11 cellular contexts compared by ENCODE assay signal in the genomic region with DNA sequence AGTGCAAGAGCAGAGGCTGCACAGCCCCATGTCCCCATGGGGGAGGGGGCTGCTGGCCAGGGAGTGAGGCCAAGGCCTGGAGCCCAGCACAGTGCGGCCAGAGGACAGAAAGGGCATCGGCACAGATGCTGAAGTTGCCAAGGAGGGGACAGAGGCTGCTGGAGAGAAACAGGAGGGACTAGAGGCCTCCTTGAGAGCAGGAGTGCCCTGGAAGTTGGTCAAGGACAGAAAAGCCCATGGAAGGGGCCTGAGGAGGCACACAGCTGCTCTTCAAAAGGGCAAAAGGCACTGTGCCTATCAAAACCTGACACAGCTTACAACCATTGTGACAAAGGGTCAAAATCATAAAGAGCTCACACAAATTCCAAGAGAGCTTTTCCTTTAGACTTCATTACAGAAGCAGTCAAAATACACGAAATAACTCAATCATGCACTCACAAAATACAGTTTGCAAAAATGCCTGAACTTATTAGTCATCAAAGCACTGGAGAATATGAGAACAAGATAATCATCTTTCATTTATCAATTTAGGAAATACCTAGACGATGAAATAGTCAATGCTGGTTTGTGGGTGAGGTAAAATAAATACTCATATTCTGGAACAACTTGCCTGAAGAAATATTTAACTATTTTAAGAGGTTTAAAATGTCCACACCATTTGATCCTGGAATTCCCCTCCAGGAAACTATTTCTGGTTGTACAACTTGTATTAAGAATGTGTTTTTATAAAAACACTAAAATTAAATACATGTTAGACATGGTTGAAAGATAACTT.
DNase-seq lines count a peak whose midpoint lies in the region; ATAC-seq, FAIRE-seq and TF ChIP-seq lines count a peak whose summit lies in the region.
"Had no signal": no experiment of that assay in that cellular context is flagged by ENCODE, and none has a peak within 500 bp of the region (broad histone marks: within the 10 kb centered on the region; RNA-seq: fewer than 3 reads in every experiment).

No MANE protein-coding gene starts in this region.

- 56 to 57% methylated on average over 4 of the region's 4 CpGs for WGBS in pancreas, 2 donors

- no peaks in the 10 kb centered on the region for H3K27me3 Mint-ChIP-seq in stimulated activated memory B cell treated with anti-CD40 and anti-IgM and Interleukin-4, amounts not matched to agents 10 μg/mL and 1 μg/mL and 100 μg/mL, for 72 hours
- no peaks in the 10 kb centered on the region for H3K27me3 Mint-ChIP-seq in activated T-cell treated with anti-CD3 and anti-CD28 coated beads, Interleukin-2, amount 50 U/mL, for 4 hours (ENCODE audit: low read depth)

- H3K4me3 ChIP-seq in BJ (ENCODE audit: low read depth, low read length) = no peak overlapping the region
- H3K4me3 ChIP-seq in fibroblast of mammary gland (ENCODE audit: control insufficient read depth, low read depth, low read length) = no peak overlapping the region
- no peak overlapping the region for H3K4me3 ChIP-seq in pancreas

- TF ChIP-seq CTCF in BJ (IDR thresholded peaks at IDR 0.05; ENCODE audit: insufficient read depth, low read depth, low read length) = no peak
- TF ChIP-seq CTCF in fibroblast of mammary gland (conservative IDR thresholded peaks at IDR 0.05; ENCODE audit: control insufficient read depth, insufficient read depth, low read depth, low read length) = no peak
- no peak for TF ChIP-seq CTCF in pancreas (IDR thresholded peaks at IDR 0.05)

- H3K27me3 ChIP-seq in BJ (ENCODE audit: control insufficient read depth, insufficient read depth, low read length) = no peaks in the 10 kb centered on the region
- H3K27me3 ChIP-seq in pancreas = no peaks in the 10 kb centered on the region

- intact Hi-C loops in pancreas (cut with DNase I) = no loop called here

- H3K4me3 Mint-ChIP-seq in stimulated activated memory B cell treated with anti-CD40 and anti-IgM and Interleukin-4, amounts not matched to agents 10 μg/mL and 1 μg/mL and 100 μg/mL, for 72 hours = no peak overlapping the region
- H3K4me3 Mint-ChIP-seq in activated T-cell treated with anti-CD3 and anti-CD28 coated beads, Interleukin-2, amount 50 U/mL, for 4 hours = no peak overlapping the region
- H3K4me3 Mint-ChIP-seq: neural crest cell had no signal

- peaks cover 5% of the 10 kb centered on the region for H3K36me3 ChIP-seq in BJ (ENCODE audit: control insufficient read depth, insufficient read depth, low read length)
- H3K36me3 ChIP-seq in pancreas = peaks cover 0 to 51% (median 7%) of the 10 kb centered on the region in 3 donors

- no peaks in the 10 kb centered on the region for H3K9me3 ChIP-seq in pancreas

- H3K4me1 Mint-ChIP-seq in stimulated activated memory B cell treated with anti-CD40 and anti-IgM and Interleukin-4, amounts not matched to agents 10 μg/mL and 1 μg/mL and 100 μg/mL, for 72 hours = no peaks in the 10 kb centered on the region
- H3K4me1 Mint-ChIP-seq in activated T-cell treated with anti-CD3 and anti-CD28 coated beads, Interleukin-2, amount 50 U/mL, for 4 hours (ENCODE audit: low read depth) = no peaks in the 10 kb centered on the region

- FAIRE-seq in RCC 7860 (lab: Jason Lieb, UNC) = peak; percentile 99
- no peak for FAIRE-seq in pancreas (lab: Jason Lieb, UNC)

- H3K9me3 Mint-ChIP-seq in stimulated activated memory B cell treated with anti-CD40 and anti-IgM and Interleukin-4, amounts not matched to agents 10 μg/mL and 1 μg/mL and 100 μg/mL, for 72 hours = no peaks in the 10 kb centered on the region
- H3K9me3 Mint-ChIP-seq in activated T-cell treated with anti-CD3 and anti-CD28 coated beads, Interleukin-2, amount 50 U/mL, for 4 hours = no peaks in the 10 kb centered on the region

- CTCF ChIA-PET in BJ (lab: Yijun Ruan, JAX) = interaction anchor here (1.1 to 2.0 kb wide), 4 partner anchors 9 to 224 kb away, joined by 3 to 6 read pairs (median 3); no protein-coding TSS in a partner anchor

- DNase-seq in BJ (ENCODE audit: low read depth) (peak; percentile 95), RCC 7860 (ENCODE audit: low spot score) (peak; percentile 99), fibroblast of mammary gland (ENCODE audit: low read depth) (peak; percentile 65), pancreas (peak in 1 of 6 donors; percentile 17)
- no peak for DNase-seq in effector CD4-positive, alpha-beta T cell
- DNase-seq in activated T-cell treated with anti-CD3 and anti-CD28 coated beads, Interleukin-2, amount 50 U/mL, for 4 hours = no peak
- DNase-seq: DND-41, NCI-H1048 had no signal

- H3K4me1 ChIP-seq in pancreas = peaks cover 0 to 8% (median 0%) of the 10 kb centered on the region in 3 donors

- peak overlapping the region in 2 of 4 donors; percentile 37 to 46 for H3K27ac ChIP-seq in pancreas

- peaks cover 62% of the 10 kb centered on the region for H3K36me3 Mint-ChIP-seq in stimulated activated memory B cell treated with anti-CD40 and anti-IgM and Interleukin-4, amounts not matched to agents 10 μg/mL and 1 μg/mL and 100 μg/mL, for 72 hours
- peaks cover 13% of the 10 kb centered on the region for H3K36me3 Mint-ChIP-seq in activated T-cell treated with anti-CD3 and anti-CD28 coated beads, Interleukin-2, amount 50 U/mL, for 4 hours (ENCODE audit: insufficient read depth)

- ATAC-seq in pancreas (peak; percentile 17 to 66 (median 42)), GM21447 (IDR thresholded peaks at IDR 0.05; ENCODE audit: unreplicated experiment) (no peak)
- no peak for ATAC-seq in stimulated activated memory B cell treated with anti-CD40 and anti-IgM and Interleukin-4, amounts not matched to agents 10 μg/mL and 1 μg/mL and 100 μg/mL, for 72 hours
- ATAC-seq in activated T-cell treated with anti-CD3 and anti-CD28 coated beads, Interleukin-2, amount 50 U/mL, for 4 hours = no peak

- POLR2A ChIA-PET in BJ (lab: Charles Lee) = interaction anchor here (0.6 kb wide), 2 partner anchors 52 to 110 kb away, joined by 3 read pairs; no protein-coding TSS in a partner anchor

- no peak overlapping the region for H3K27ac Mint-ChIP-seq in stimulated activated memory B cell treated with anti-CD40 and anti-IgM and Interleukin-4, amounts not matched to agents 10 μg/mL and 1 μg/mL and 100 μg/mL, for 72 hours

Comparison
In these comparisons a context has a peak if more than half of its experiments do, and no peak if none do; other contexts are left out.
1. DNase-seq: peak in BJ (single experiment), RCC 7860 (single experiment) and fibroblast of mammary gland (single experiment); none in effector CD4-positive, alpha-beta T cell (single experiment) and activated T-cell treated with anti-CD3 and anti-CD28 coated beads, Interleukin-2, amount 50 U/mL, for 4 hours (single experiment).
2. ATAC-seq: peak in pancreas (4 of 4); none in stimulated activated memory B cell treated with anti-CD40 and anti-IgM and Interleukin-4, amounts not matched to agents 10 μg/mL and 1 μg/mL and 100 μg/mL, for 72 hours (single experiment), GM21447 (single experiment) and activated T-cell treated with anti-CD3 and anti-CD28 coated beads, Interleukin-2, amount 50 U/mL, for 4 hours (0 of 2).